In genomic region chr1:147172168-147173016, GRCh38 we compare ENCODE assay signal across 8 cellular contexts. TPM values are rescaled to one million over a fixed set of nuclear protein-coding genes. Genes with fewer than 3 reads are reported as not detected.
A peak's percentile ranks its signal among the peaks of the same experiment; 100 is the strongest.
DNase-seq lines count a peak whose midpoint lies in the region; ATAC-seq and TF ChIP-seq lines count a peak whose summit lies in the region.

Gene PRKAB2, minus strand, starts transcription at chr1:147172470. Its CDS starts 326 bp downstream, at chr1:147172144.

- peaks cover 18 to 32% of the 10 kb centered on the region in 2 donors for H3K36me3 Mint-ChIP-seq in CD4-positive, alpha-beta memory T cell
- H3K36me3 Mint-ChIP-seq in activated CD4-positive, alpha-beta memory T cell treated with anti-CD3 and anti-CD28 coated beads for 36 hours = peaks cover 17% of the 10 kb centered on the region

- H3K4me3 ChIP-seq in CD4-positive, alpha-beta memory T cell (ENCODE audit: low read length in 2 of 2) = peak within 1 kb of the TSS; percentile 72 to 84
- peak within 1 kb of the TSS; percentile 70 to 99 (median 91) for H3K4me3 ChIP-seq in dorsolateral prefrontal cortex
- peak within 1 kb of the TSS; percentile 91 for H3K4me3 ChIP-seq in lower leg skin (ENCODE audit: low read depth, poor library complexity, severe bottlenecking)

- peak within 1 kb of the TSS; percentile 94 to 98 (median 96) for H3K27ac Mint-ChIP-seq in CD4-positive, alpha-beta memory T cell
- H3K27ac Mint-ChIP-seq in activated CD4-positive, alpha-beta memory T cell treated with anti-CD3 and anti-CD28 coated beads for 36 hours = peak within 1 kb of the TSS; percentile 99

- CTCF ChIA-PET in CD4-positive, alpha-beta memory T cell (lab: Charles Lee; ENCODE audit: partially characterized antibody) = interaction anchor here (0.7 to 4.0 kb wide), 8 partner anchors 10 to 70 kb away, joined by 3 to 57 read pairs (median 4); partner anchors contain the start of genes CHD1L and FMO5
- CTCF ChIA-PET in activated CD4-positive, alpha-beta memory T cell treated with anti-CD3 and anti-CD28 coated beads for 36 hours (lab: Charles Lee) = interaction anchor here (0.6 to 5.8 kb wide), 10 partner anchors 10 to 103 kb away, joined by 3 to 69 read pairs (median 3); partner anchors contain the start of gene CHD1L

- no peaks in the 10 kb centered on the region for H3K9me3 ChIP-seq in CD4-positive, alpha-beta memory T cell (ENCODE audit: control insufficient read depth in 1 of 2, low read length in 2 of 2)

- H3K4me1 ChIP-seq in CD4-positive, alpha-beta memory T cell (ENCODE audit: insufficient read depth, low read length) = peaks cover 32% of the 10 kb centered on the region

- peak; percentile 69 to 99 (median 92) for TF ChIP-seq CTCF in dorsolateral prefrontal cortex (IDR thresholded peaks at IDR 0.05 in 54 of 56, conservative IDR thresholded peaks at IDR 0.05 in 2 of 56; ENCODE audit: low read depth in 1 of 56, partially characterized antibody in 56 of 56)
- peak in 1 of 3 donors; percentile 88 for TF ChIP-seq CTCF in lower leg skin (IDR thresholded peaks at IDR 0.05)

- ATAC-seq in GM19397 (IDR thresholded peaks at IDR 0.05; ENCODE audit: unreplicated experiment) (peak; percentile 90), HG03565 (IDR thresholded peaks at IDR 0.05; ENCODE audit: unreplicated experiment) (peak; percentile 88)

- POLR2A ChIA-PET in CD4-positive, alpha-beta memory T cell (lab: Charles Lee; ENCODE audit: partially characterized antibody) = interaction anchor here (1.0 to 5.2 kb wide), 9 partner anchors 8 to 129 kb away, joined by 3 to 54 read pairs (median 6); partner anchors contain the start of genes CHD1L and FMO5
- POLR2A ChIA-PET in activated CD4-positive, alpha-beta memory T cell treated with anti-CD3 and anti-CD28 coated beads for 36 hours (lab: Charles Lee) = interaction anchor here (1.0 to 3.2 kb wide), 6 partner anchors 53 to 127 kb away, joined by 3 to 33 read pairs (median 6); partner anchors contain the start of genes CHD1L and FMO5

- 1 to 2% methylated on average over 31 to 41 of the region's 72 CpGs for WGBS in lower leg skin, 2 donors

- H3K9me3 Mint-ChIP-seq in CD4-positive, alpha-beta memory T cell = peaks cover 0 to 4% (median 1%) of the 10 kb centered on the region in 8 donors
- peaks cover 2% of the 10 kb centered on the region for H3K9me3 Mint-ChIP-seq in activated CD4-positive, alpha-beta memory T cell treated with anti-CD3 and anti-CD28 coated beads for 36 hours

- H3K36me3 ChIP-seq in CD4-positive, alpha-beta memory T cell (ENCODE audit: insufficient read depth, low read length) = no peaks in the 10 kb centered on the region

- peak within 1 kb of the TSS; percentile 75 for H3K27ac ChIP-seq in CD4-positive, alpha-beta memory T cell (ENCODE audit: low read depth, low read length)
- H3K27ac ChIP-seq in dorsolateral prefrontal cortex = peak within 1 kb of the TSS; percentile 65 to 99 (median 94)

- peaks cover 0 to 2% of the 10 kb centered on the region in 2 donors for H3K27me3 Mint-ChIP-seq in CD4-positive, alpha-beta memory T cell
- H3K27me3 Mint-ChIP-seq in activated CD4-positive, alpha-beta memory T cell treated with anti-CD3 and anti-CD28 coated beads for 36 hours = no peaks in the 10 kb centered on the region

- intact Hi-C loops in CD4-positive, alpha-beta memory T cell (cut with micrococcal nuclease) = loop anchor here (1.0 to 5.0 kb wide), 3 partner anchors 53 to 85 kb away; partner anchors contain the start of genes CHD1L and FMO5
- intact Hi-C loops in activated CD4-positive, alpha-beta memory T cell treated with anti-CD3 and anti-CD28 coated beads for 36 hours (cut with micrococcal nuclease) = loop anchor here (1.0 to 5.0 kb wide), 3 partner anchors 55 to 88 kb away; partner anchors contain the start of genes CHD1L and FMO5
- intact Hi-C loops in dorsolateral prefrontal cortex (cut with DNase I) = loop anchor here (1.0 to 2.0 kb wide), 3 partner anchors 70 to 92 kb away; partner anchors contain the start of gene CHD1L (in 1 of the 2)
- intact Hi-C loops in lower leg skin (cut with DNase I; ENCODE audit: low total_unique reads) = loop anchor here (5.0 kb wide), 1 partner anchor 70 kb away; the partner anchor contains the start of gene CHD1L

- no peak for TF ChIP-seq POLR2A in lower leg skin (IDR thresholded peaks at IDR 0.05)

- H3K27me3 ChIP-seq in CD4-positive, alpha-beta memory T cell (ENCODE audit: insufficient read depth, low read length) = no peaks in the 10 kb centered on the region
- no peaks in the 10 kb centered on the region for H3K27me3 ChIP-seq in dorsolateral prefrontal cortex

- peaks cover 21 to 43% (median 31%) of the 10 kb centered on the region in 4 donors for H3K4me1 Mint-ChIP-seq in CD4-positive, alpha-beta memory T cell
- peaks cover 37% of the 10 kb centered on the region for H3K4me1 Mint-ChIP-seq in activated CD4-positive, alpha-beta memory T cell treated with anti-CD3 and anti-CD28 coated beads for 36 hours (ENCODE audit: low read depth)

- peak within 1 kb of the TSS; percentile 96 to 99 (median 98) for H3K4me3 Mint-ChIP-seq in CD4-positive, alpha-beta memory T cell
- peak within 1 kb of the TSS; percentile 99 for H3K4me3 Mint-ChIP-seq in activated CD4-positive, alpha-beta memory T cell treated with anti-CD3 and anti-CD28 coated beads for 36 hours

- peak; percentile 89 to 92 (median 90) for DNase-seq in CD4-positive, alpha-beta memory T cell
- DNase-seq in NCI-H748 (lab: John Stamatoyannopoulos, UW; ENCODE audit: unreplicated experiment) = peak; percentile 96
- peak; percentile 95 for DNase-seq in activated CD4-positive, alpha-beta memory T cell treated with anti-CD3 and anti-CD28 coated beads for 36 hours
- DNase-seq in dorsolateral prefrontal cortex = peak; percentile 91 to 96 (median 95)
- DNase-seq in lower leg skin (ENCODE audit: low spot score in 2 of 2) = peak; percentile 94 to 99
- peak; percentile 86 to 91 for DNase-seq in stimulated activated CD4-positive, alpha-beta T cell treated with anti-CD3 and anti-CD28 coated beads, Interleukin-4, amount 100 ng/mL, for 4 hours

RNA-seq across cellular contexts. Expression of gene PRKAB2, which starts in this region (rescaled TPM):
- 10 to 100 TPM; 19.8 to 24.5 TPM for total RNA-seq in CD4-positive, alpha-beta memory T cell
- polyA plus RNA-seq in CD4-positive, alpha-beta memory T cell = 1 to 10 TPM; 1.8 to 3.1 TPM
- total RNA-seq in activated CD4-positive, alpha-beta memory T cell treated with anti-CD3 and anti-CD28 coated beads for 36 hours = 1 to 10 TPM; 7.0 to 7.4 TPM
- total RNA-seq in dorsolateral prefrontal cortex (10 to 100 TPM; 12.3 to 42.9 (median 24.3) TPM), lower leg skin (10 to 100 TPM; 21.4 to 29.8 (median 25.9) TPM)

Comparison
In these comparisons a context has a peak if more than half of its experiments do, and no peak if none do; other contexts are left out.
1. Peak in every context shown above with its lines: DNase-seq, ATAC-seq, H3K4me3 ChIP-seq and H3K27ac ChIP-seq.